Comparison of ENCODE assay signal across 1 cellular context in the genomic region with DNA sequence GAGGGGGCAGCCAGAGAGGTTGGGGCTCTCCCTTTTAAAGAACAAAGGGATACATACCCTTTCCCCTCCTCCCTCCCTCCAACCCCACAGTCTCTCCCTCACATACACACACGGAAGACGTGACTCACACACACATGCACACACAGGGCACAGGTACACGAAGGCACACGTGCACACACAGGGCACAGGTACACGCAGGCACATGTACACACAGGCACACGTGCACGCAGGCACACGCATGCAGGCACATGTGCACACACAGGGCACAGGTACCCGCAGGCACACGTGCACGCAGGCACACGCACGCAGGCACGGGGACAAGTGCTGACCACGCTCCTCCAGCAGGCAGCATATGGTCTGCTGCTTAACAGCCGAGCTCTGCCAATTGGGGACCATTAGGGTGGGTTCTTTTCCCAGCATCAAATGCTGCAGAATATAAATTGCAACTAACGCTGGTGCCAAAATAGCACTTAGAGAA.
TF ChIP-seq lines count a peak whose summit lies in the region.

No MANE protein-coding gene starts in this region.

TF ChIP-seq in H1, 55 proteins besides CTCF, POLR2A, EP300 and RAD21:
- TF ChIP-seq KDM1A (IDR thresholded peaks at IDR 0.05; ENCODE audit: borderline replicate concordance, low read length) (peak; percentile 89; the same call in 1 of the 2 replicates), SP2 (IDR thresholded peaks at IDR 0.05; ENCODE audit: low read length) (no peak)
TF ChIP-seq in H1: peak in this region for 1.
